ENCODE assay signal across 8 cellular contexts in genomic region chr6:30722280-30723112, GRCh38. TPM values are rescaled to one million over a fixed set of nuclear protein-coding genes. Genes with fewer than 3 reads are reported as not detected.
DNase-seq lines count a peak whose midpoint lies in the region; ATAC-seq and TF ChIP-seq lines count a peak whose summit lies in the region.

No MANE protein-coding gene starts in this region.

- H3K27me3 ChIP-seq in GM06990 (replicated peaks; ENCODE audit: control insufficient read depth, insufficient read depth, low read length), result no peaks in the 10 kb centered on the region
- no peaks in the 10 kb centered on the region for H3K27me3 ChIP-seq in adipocyte (replicated peaks; ENCODE audit: control insufficient read depth, insufficient read depth, low read length)
- no peaks in the 10 kb centered on the region for H3K27me3 ChIP-seq in heart left ventricle

- WGBS in heart left ventricle, 4 donors, result 14 to 21% (median 17%) methylated on average over 27 of the region's 27 CpGs

- TF ChIP-seq CTCF in GM06990 (IDR thresholded peaks at IDR 0.05; ENCODE audit: insufficient read depth, low read length, poor library complexity, severe bottlenecking) (peak; percentile 93), heart left ventricle (IDR thresholded peaks at IDR 0.05) (peak; percentile 92 to 99 (median 96))

- TF ChIP-seq POLR2A in heart left ventricle (IDR thresholded peaks at IDR 0.05), result no peak

- DNase-seq in GM06990 (ENCODE audit: extremely low read depth, insufficient read length), result peak; percentile 70
- peak; percentile 83 for DNase-seq in NAMALWA (ENCODE audit: low spot score)
- peak; percentile 73 for DNase-seq in SW480 (ENCODE audit: low spot score)
- DNase-seq in adipocyte (ENCODE audit: low read depth), result peak; percentile 86
- DNase-seq in heart left ventricle, result peak; percentile 74 to 88 (median 81)
- peak; percentile 80 for DNase-seq in pons (ENCODE audit: low spot score)
- DNase-seq in ureter (ENCODE audit: low spot score), result peak; percentile 89

- peak overlapping the region in 11 of 12 donors; percentile 4 to 99 (median 96) for H3K27ac ChIP-seq in heart left ventricle

- H3K9me3 ChIP-seq in adipocyte (ENCODE audit: control insufficient read depth, low read length), result no peaks in the 10 kb centered on the region
- H3K9me3 ChIP-seq in heart left ventricle, result no peaks in the 10 kb centered on the region

- H3K4me1 ChIP-seq in adipocyte (ENCODE audit: control insufficient read depth, insufficient read depth, low read length), result peaks cover 52% of the 10 kb centered on the region
- H3K4me1 ChIP-seq in heart left ventricle, result peaks cover 0 to 68% (median 46%) of the 10 kb centered on the region in 12 donors

- peak overlapping the region; percentile 98 for H3K9ac ChIP-seq in adipocyte (ENCODE audit: low read length)

- H3K4me3 ChIP-seq in GM06990 (replicated peaks; ENCODE audit: low read depth, low read length), result peak overlapping the region; percentile 98
- peak overlapping the region; percentile 99 for H3K4me3 ChIP-seq in adipocyte (ENCODE audit: low read length)
- peak overlapping the region in 11 of 12 donors; percentile 66 to 94 (median 86) for H3K4me3 ChIP-seq in heart left ventricle

- intact Hi-C loops in heart left ventricle (cut with DNase I), result loop anchor here (1.0 to 10.0 kb wide), 10 partner anchors 20 to 362 kb away; partner anchors contain the start of genes GNL1 (in 2 of the 10), MRPS18B (in 2 of the 10), PPP1R10 (in 2 of the 10) and PRR3 (in 2 of the 10)

- ATAC-seq in heart left ventricle (peak; percentile 1 to 10 (median 2)), GM18502 (IDR thresholded peaks at IDR 0.05; ENCODE audit: poor library complexity, unreplicated experiment) (no peak)

- H3K36me3 ChIP-seq in GM06990 (ENCODE audit: control insufficient read depth, insufficient read depth, low read length) (peaks cover 32% of the 10 kb centered on the region), adipocyte (ENCODE audit: control insufficient read depth, insufficient read depth, low read length, severe bottlenecking) (peaks cover 43% of the 10 kb centered on the region), heart left ventricle (peaks cover 0 to 58% (median 49%) of the 10 kb centered on the region in 9 donors)

RNA-seq across cellular contexts. Expression of gene TUBB, which starts 2.3 kb away (rescaled TPM):
- total RNA-seq in heart left ventricle, result 100 to 1,000 TPM; 183 to 474 (median 238) TPM
- 100 to 1,000 TPM; 195 to 497 TPM for polyA plus RNA-seq in heart left ventricle
- total RNA-seq in ureter, result 357 TPM

RNA-seq across cellular contexts. Expression of gene MDC1, which starts 5.4 kb away (rescaled TPM):
- total RNA-seq in heart left ventricle (10 to 100 TPM; 10.6 to 25.0 (median 17.5) TPM), ureter (41.1 TPM)
- polyA plus RNA-seq in heart left ventricle, result 10 to 100 TPM in 1 of 2 donors, 1 to 10 TPM in 1; 8.6 to 13.9 TPM

RNA-seq across cellular contexts. Expression of gene FLOT1, which starts 20.0 kb away (rescaled TPM):
- 100 to 1,000 TPM; 166 to 282 (median 211) TPM for total RNA-seq in heart left ventricle
- 100 to 1,000 TPM; 291 to 310 TPM for polyA plus RNA-seq in heart left ventricle
- 133 TPM for total RNA-seq in ureter

RNA-seq across cellular contexts. Expression of gene IER3, which starts 21.9 kb away (rescaled TPM):
- 100 to 1,000 TPM in 2 of 9 donors, 10 to 100 TPM in 6, 1 to 10 TPM in 1; 8.7 to 127 (median 69.8) TPM for total RNA-seq in heart left ventricle
- 100 to 1,000 TPM in 1 of 2 donors, 10 to 100 TPM in 1; 33.3 to 119 TPM for polyA plus RNA-seq in heart left ventricle
- 23.8 TPM for total RNA-seq in ureter

RNA-seq across cellular contexts. Expression of gene NRM, which starts 31.7 kb away (rescaled TPM):
- total RNA-seq in heart left ventricle (1 to 10 TPM; 2.2 to 9.6 (median 3.9) TPM), ureter (12.3 TPM)
- polyA plus RNA-seq in heart left ventricle, result 1 to 10 TPM; 5.6 to 8.6 TPM
